In the genomic region with DNA sequence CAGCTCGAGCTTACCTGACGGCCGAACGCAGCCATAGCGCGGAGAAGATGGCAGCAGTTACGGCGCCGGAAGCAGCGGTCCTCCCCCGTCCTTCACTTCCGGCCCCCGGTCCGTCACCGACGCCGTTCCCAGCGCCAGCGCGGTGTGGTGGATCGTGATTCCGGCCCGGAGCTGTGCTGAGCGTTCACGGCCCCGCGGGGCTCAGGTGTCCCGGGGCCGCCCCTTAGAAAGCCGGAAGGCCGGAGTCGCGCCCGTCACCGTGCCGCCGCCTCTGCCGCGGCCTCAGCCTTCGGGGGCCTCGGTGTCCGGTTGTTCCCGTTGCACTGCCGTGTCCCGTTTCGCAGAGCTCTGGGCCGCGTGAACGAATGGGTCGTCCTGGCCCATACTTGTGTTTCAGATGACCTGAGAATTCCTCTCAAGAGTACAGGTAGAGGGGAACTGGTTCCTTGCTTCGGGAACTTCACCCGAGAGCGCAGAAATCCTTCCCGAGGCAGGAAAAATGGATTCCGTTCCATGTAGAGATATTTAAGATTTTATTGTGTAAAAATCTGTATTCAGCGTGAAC, we compare ENCODE assay signal across 1 cellular context.
TF ChIP-seq lines count a peak whose summit lies in the region.

A gene with protein sequence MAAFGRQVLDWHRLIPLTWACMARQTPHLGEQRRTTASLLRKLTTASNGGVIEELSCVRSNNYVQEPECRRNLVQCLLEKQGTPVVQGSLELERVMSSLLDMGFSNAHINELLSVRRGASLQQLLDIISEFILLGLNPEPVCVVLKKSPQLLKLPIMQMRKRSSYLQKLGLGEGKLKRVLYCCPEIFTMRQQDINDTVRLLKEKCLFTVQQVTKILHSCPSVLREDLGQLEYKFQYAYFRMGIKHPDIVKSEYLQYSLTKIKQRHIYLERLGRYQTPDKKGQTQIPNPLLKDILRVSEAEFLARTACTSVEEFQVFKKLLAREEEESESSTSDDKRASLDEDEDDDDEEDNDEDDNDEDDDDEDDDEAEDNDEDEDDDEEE (minus strand): TSS at position 49 of the 565 bp plus-strand sequence. CDS start 14 bp downstream, at position 35.

TF ChIP-seq in HepG2, 621 proteins besides CTCF, POLR2A, EP300 and RAD21 (continued from another document and continues in another):
- TF ChIP-seq, protein P1, sequence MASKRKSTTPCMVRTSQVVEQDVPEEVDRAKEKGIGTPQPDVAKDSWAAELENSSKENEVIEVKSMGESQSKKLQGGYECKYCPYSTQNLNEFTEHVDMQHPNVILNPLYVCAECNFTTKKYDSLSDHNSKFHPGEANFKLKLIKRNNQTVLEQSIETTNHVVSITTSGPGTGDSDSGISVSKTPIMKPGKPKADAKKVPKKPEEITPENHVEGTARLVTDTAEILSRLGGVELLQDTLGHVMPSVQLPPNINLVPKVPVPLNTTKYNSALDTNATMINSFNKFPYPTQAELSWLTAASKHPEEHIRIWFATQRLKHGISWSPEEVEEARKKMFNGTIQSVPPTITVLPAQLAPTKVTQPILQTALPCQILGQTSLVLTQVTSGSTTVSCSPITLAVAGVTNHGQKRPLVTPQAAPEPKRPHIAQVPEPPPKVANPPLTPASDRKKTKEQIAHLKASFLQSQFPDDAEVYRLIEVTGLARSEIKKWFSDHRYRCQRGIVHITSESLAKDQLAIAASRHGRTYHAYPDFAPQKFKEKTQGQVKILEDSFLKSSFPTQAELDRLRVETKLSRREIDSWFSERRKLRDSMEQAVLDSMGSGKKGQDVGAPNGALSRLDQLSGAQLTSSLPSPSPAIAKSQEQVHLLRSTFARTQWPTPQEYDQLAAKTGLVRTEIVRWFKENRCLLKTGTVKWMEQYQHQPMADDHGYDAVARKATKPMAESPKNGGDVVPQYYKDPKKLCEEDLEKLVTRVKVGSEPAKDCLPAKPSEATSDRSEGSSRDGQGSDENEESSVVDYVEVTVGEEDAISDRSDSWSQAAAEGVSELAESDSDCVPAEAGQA (IDR thresholded peaks at IDR 0.05; ENCODE audit: low read depth): peak; percentile 100
- TF ChIP-seq, protein P1 (CRISPR knock-in tag; IDR thresholded peaks at IDR 0.05; ENCODE audit: borderline replicate concordance): peak; percentile 90; the same call in 1 of the 2 replicates
- peak; percentile 97 for TF ChIP-seq YY1 (IDR thresholded peaks at IDR 0.05; ENCODE audit: insufficient read depth, insufficient replicate concordance, low read depth, low read length)
- TF ChIP-seq KMT2B (CRISPR knock-in tag; IDR thresholded peaks at IDR 0.05): peak; percentile 100
- peak; percentile 61; the same call in 1 of the 2 replicates for TF ChIP-seq BRCA1 (CRISPR knock-in tag; IDR thresholded peaks at IDR 0.05)
- TF ChIP-seq ZNF773 (CRISPR knock-in tag; IDR thresholded peaks at IDR 0.05; ENCODE audit: borderline replicate concordance): peak; percentile 82; the same call in 1 of the 2 replicates
- TF ChIP-seq ZNF232 (CRISPR knock-in tag; IDR thresholded peaks at IDR 0.05; ENCODE audit: borderline replicate concordance): peak; percentile 88; the same call in 1 of the 2 replicates
- peak; percentile 83 for TF ChIP-seq FOSL2 (CRISPR knock-in tag; IDR thresholded peaks at IDR 0.05)
- peak; percentile 50 for TF ChIP-seq PRPF4 (IDR thresholded peaks at IDR 0.05; ENCODE audit: low read depth, low read length, poor library complexity, severe bottlenecking)
- TF ChIP-seq ZFP62 (CRISPR knock-in tag; IDR thresholded peaks at IDR 0.05): 0 out of 2 replicates have a peak, but pooled peaks have one; percentile 65
- peak; percentile 77; the same call in 1 of the 2 replicates for TF ChIP-seq ZFP37 (CRISPR knock-in tag; IDR thresholded peaks at IDR 0.05; ENCODE audit: borderline replicate concordance)
- TF ChIP-seq, protein P2, sequence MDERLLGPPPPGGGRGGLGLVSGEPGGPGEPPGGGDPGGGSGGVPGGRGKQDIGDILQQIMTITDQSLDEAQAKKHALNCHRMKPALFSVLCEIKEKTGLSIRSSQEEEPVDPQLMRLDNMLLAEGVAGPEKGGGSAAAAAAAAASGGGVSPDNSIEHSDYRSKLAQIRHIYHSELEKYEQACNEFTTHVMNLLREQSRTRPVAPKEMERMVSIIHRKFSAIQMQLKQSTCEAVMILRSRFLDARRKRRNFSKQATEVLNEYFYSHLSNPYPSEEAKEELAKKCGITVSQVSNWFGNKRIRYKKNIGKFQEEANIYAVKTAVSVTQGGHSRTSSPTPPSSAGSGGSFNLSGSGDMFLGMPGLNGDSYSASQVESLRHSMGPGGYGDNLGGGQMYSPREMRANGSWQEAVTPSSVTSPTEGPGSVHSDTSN (CRISPR knock-in tag; IDR thresholded peaks at IDR 0.05): 0 out of 2 replicates have a peak, but pooled peaks have one; percentile 46
- TF ChIP-seq, protein P3, sequence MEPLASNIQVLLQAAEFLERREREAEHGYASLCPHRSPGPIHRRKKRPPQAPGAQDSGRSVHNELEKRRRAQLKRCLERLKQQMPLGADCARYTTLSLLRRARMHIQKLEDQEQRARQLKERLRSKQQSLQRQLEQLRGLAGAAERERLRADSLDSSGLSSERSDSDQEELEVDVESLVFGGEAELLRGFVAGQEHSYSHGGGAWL (CRISPR knock-in tag; IDR thresholded peaks at IDR 0.05): peak; percentile 98
- TF ChIP-seq SMARCC2 (IDR thresholded peaks at IDR 0.05): no peak
- TF ChIP-seq, protein P4, sequence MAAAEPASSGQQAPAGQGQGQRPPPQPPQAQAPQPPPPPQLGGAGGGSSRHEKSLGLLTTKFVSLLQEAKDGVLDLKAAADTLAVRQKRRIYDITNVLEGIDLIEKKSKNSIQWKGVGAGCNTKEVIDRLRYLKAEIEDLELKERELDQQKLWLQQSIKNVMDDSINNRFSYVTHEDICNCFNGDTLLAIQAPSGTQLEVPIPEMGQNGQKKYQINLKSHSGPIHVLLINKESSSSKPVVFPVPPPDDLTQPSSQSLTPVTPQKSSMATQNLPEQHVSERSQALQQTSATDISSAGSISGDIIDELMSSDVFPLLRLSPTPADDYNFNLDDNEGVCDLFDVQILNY (CRISPR knock-in tag; conservative IDR thresholded peaks at IDR 0.05): peak; percentile 92
- peak; percentile 100 for TF ChIP-seq GATAD1 (CRISPR knock-in tag; IDR thresholded peaks at IDR 0.05)
- no peak for TF ChIP-seq CHD4 (IDR thresholded peaks at IDR 0.05; ENCODE audit: borderline replicate concordance, low read length)
- TF ChIP-seq DPF2 (CRISPR knock-in tag; IDR thresholded peaks at IDR 0.05; ENCODE audit: borderline replicate concordance, low read depth): no peak; the same call in 1 of the 2 replicates
- TF ChIP-seq, protein P5, sequence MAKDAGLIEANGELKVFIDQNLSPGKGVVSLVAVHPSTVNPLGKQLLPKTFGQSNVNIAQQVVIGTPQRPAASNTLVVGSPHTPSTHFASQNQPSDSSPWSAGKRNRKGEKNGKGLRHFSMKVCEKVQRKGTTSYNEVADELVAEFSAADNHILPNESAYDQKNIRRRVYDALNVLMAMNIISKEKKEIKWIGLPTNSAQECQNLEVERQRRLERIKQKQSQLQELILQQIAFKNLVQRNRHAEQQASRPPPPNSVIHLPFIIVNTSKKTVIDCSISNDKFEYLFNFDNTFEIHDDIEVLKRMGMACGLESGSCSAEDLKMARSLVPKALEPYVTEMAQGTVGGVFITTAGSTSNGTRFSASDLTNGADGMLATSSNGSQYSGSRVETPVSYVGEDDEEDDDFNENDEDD (CRISPR knock-in tag; IDR thresholded peaks at IDR 0.05; ENCODE audit: borderline replicate concordance): peak; percentile 90
- TF ChIP-seq ZNF331 (CRISPR knock-in tag; IDR thresholded peaks at IDR 0.05): peak; percentile 99
- TF ChIP-seq PCBP1 (IDR thresholded peaks at IDR 0.05; ENCODE audit: borderline replicate concordance, low read depth, low read length): peak; percentile 86; the same call in 1 of the 2 replicates
- peak; percentile 99 for TF ChIP-seq ZNF790 (CRISPR knock-in tag; IDR thresholded peaks at IDR 0.05; ENCODE audit: borderline replicate concordance)
- peak; percentile 39; the same call in 1 of the 2 replicates for TF ChIP-seq STAG1 (CRISPR knock-in tag; IDR thresholded peaks at IDR 0.05)
- TF ChIP-seq TP53 (CRISPR knock-in tag; conservative IDR thresholded peaks at IDR 0.05): peak; percentile 91; the same call in 1 of the 2 replicates
- peak; percentile 71; the same call in 1 of the 2 replicates for TF ChIP-seq DNMT3B (CRISPR knock-in tag; conservative IDR thresholded peaks at IDR 0.05)
- TF ChIP-seq, protein P6, sequence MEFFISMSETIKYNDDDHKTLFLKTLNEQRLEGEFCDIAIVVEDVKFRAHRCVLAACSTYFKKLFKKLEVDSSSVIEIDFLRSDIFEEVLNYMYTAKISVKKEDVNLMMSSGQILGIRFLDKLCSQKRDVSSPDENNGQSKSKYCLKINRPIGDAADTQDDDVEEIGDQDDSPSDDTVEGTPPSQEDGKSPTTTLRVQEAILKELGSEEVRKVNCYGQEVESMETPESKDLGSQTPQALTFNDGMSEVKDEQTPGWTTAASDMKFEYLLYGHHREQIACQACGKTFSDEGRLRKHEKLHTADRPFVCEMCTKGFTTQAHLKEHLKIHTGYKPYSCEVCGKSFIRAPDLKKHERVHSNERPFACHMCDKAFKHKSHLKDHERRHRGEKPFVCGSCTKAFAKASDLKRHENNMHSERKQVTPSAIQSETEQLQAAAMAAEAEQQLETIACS (CRISPR knock-in tag; IDR thresholded peaks at IDR 0.05): peak; percentile 87
- peak; percentile 99 for TF ChIP-seq BRD4 (CRISPR knock-in tag; IDR thresholded peaks at IDR 0.05)
- TF ChIP-seq ZBTB1 (CRISPR knock-in tag; IDR thresholded peaks at IDR 0.05; ENCODE audit: borderline replicate concordance): peak; percentile 83
- peak; percentile 94 for TF ChIP-seq SIX4 (CRISPR knock-in tag; IDR thresholded peaks at IDR 0.05)
- TF ChIP-seq ISL2 (CRISPR knock-in tag; IDR thresholded peaks at IDR 0.05): peak; percentile 95
- TF ChIP-seq, protein P7, sequence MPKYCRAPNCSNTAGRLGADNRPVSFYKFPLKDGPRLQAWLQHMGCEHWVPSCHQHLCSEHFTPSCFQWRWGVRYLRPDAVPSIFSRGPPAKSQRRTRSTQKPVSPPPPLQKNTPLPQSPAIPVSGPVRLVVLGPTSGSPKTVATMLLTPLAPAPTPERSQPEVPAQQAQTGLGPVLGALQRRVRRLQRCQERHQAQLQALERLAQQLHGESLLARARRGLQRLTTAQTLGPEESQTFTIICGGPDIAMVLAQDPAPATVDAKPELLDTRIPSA (CRISPR knock-in tag; IDR thresholded peaks at IDR 0.05; ENCODE audit: borderline replicate concordance): peak; percentile 97; the same call in 1 of the 2 replicates
- peak; percentile 75; the same call in 1 of the 2 replicates for TF ChIP-seq NR2F2 (IDR thresholded peaks at IDR 0.05; ENCODE audit: borderline replicate concordance, low read depth)
- TF ChIP-seq U2AF1 (optimal IDR thresholded peaks at IDR 0.05; ENCODE audit: low read depth, low read length): peak; percentile 97
- no peak for TF ChIP-seq SNRNP70 (IDR thresholded peaks at IDR 0.05; ENCODE audit: low read depth, low read length)
